Comparison of ENCODE assay signal across 22 cellular contexts in genomic region chr1:24850353-24850905, GRCh38.
DNase-seq lines count a peak whose midpoint lies in the region; ATAC-seq and TF ChIP-seq lines count a peak whose summit lies in the region.
"Had no signal": no experiment of that assay in that cellular context is flagged by ENCODE, and none has a peak within 500 bp of the region (broad histone marks: within the 10 kb centered on the region; RNA-seq: fewer than 3 reads in every experiment).

No MANE protein-coding gene starts in this region.

- no peaks in the 10 kb centered on the region for H3K36me3 ChIP-seq in naive thymus-derived CD4-positive, alpha-beta T cell (ENCODE audit: control insufficient read depth in 2 of 3, insufficient read depth in 3 of 3, low read length in 3 of 3)

- peaks cover 7 to 14% of the 10 kb centered on the region in 2 donors for H3K4me1 ChIP-seq in naive thymus-derived CD4-positive, alpha-beta T cell (ENCODE audit: control insufficient read depth in 2 of 2, insufficient read depth in 2 of 2, low read length in 2 of 2)

- no peaks in the 10 kb centered on the region for H3K9me3 Mint-ChIP-seq in mesothelial cell of epicardium
- no peaks in the 10 kb centered on the region for H3K9me3 Mint-ChIP-seq in naive thymus-derived CD4-positive, alpha-beta T cell
- H3K9me3 Mint-ChIP-seq: activated CD4-positive, alpha-beta T cell treated with anti-CD3 and anti-CD28 coated beads, Interleukin-2, amount 10 ng/mL, durations not matched to agents 24 days and 14 days; activated naive CD4-positive, alpha-beta T cell treated with anti-CD3 and anti-CD28 coated beads, Interleukin-2, amount 50 U/mL, for 72 hours; activated T-helper 1 cell treated with anti-CD3 and anti-CD28 coated beads, Interleukin-12 subunit alpha, Interleukin-12 subunit beta, Interleukin-2, Interleukin-4 antibody, amounts not matched to agents 30 ng/mL and 10 ng/mL and 1 ng/mL, durations not matched to agents 14 hours and 24 hours and 36 hours; CD8-positive, alpha-beta T cell had no signal

- H3K9me3 ChIP-seq in naive thymus-derived CD4-positive, alpha-beta T cell (ENCODE audit: control insufficient read depth in 2 of 3, low read length in 3 of 3): no peaks in the 10 kb centered on the region
- H3K9me3 ChIP-seq: SJSA1, upper lobe of left lung had no signal

- CTCF ChIA-PET in naive thymus-derived CD4-positive, alpha-beta T cell (lab: Charles Lee): interaction anchor here (0.6 to 6.4 kb wide), 8 partner anchors 21 to 250 kb away, joined by 3 to 68 read pairs (median 5); no protein-coding TSS in a partner anchor

- H3K36me3 Mint-ChIP-seq in mesothelial cell of epicardium: peaks cover 4% of the 10 kb centered on the region
- no peaks in the 10 kb centered on the region for H3K36me3 Mint-ChIP-seq in naive thymus-derived CD4-positive, alpha-beta T cell
- H3K36me3 Mint-ChIP-seq: activated naive CD4-positive, alpha-beta T cell treated with anti-CD3 and anti-CD28 coated beads, Interleukin-2, amount 50 U/mL, for 72 hours; CD8-positive, alpha-beta T cell had no signal

- peak; percentile 19 for DNase-seq in NCI-H82 (lab: John Stamatoyannopoulos, UW)
- DNase-seq in NCI-H82 treated with DMSO at 0.1 percent for 48 hours (lab: John Stamatoyannopoulos, UW; ENCODE audit: unreplicated experiment): no peak
- DNase-seq in fibroblast of pulmonary artery (ENCODE audit: low read depth): peak; percentile 74
- no peak for DNase-seq in mesothelial cell of epicardium (ENCODE audit: low spot score in 2 of 2, unreplicated experiment in 2 of 2)
- no peak for DNase-seq in H4 (ENCODE audit: low spot score)
- no peak for DNase-seq in naive thymus-derived CD4-positive, alpha-beta T cell
- DNase-seq: 8988T; effector CD4-positive, alpha-beta T cell; GOT3; kidney glomerular epithelial cell; mammary epithelial cell; NCI-H2171; stimulated activated CD4-positive, alpha-beta T cell treated with anti-CD3 and anti-CD28 coated beads, Interleukin-1b, Interleukin-23, amount 100 ng/mL, for 48 hours; upper lobe of left lung had no signal

- peaks cover 8% of the 10 kb centered on the region for H3K27me3 Mint-ChIP-seq in mesothelial cell of epicardium (ENCODE audit: low read depth)
- peaks cover 0 to 49% (median 0%) of the 10 kb centered on the region in 5 donors for H3K27me3 Mint-ChIP-seq in naive thymus-derived CD4-positive, alpha-beta T cell

- peaks cover 40% of the 10 kb centered on the region for H3K4me1 Mint-ChIP-seq in mesothelial cell of epicardium
- peaks cover 0 to 21% (median 11%) of the 10 kb centered on the region in 7 donors for H3K4me1 Mint-ChIP-seq in naive thymus-derived CD4-positive, alpha-beta T cell

- ATAC-seq in HG02571 (IDR thresholded peaks at IDR 0.05; ENCODE audit: unreplicated experiment): no peak
- no peak for ATAC-seq in naive thymus-derived CD4-positive, alpha-beta T cell
- ATAC-seq: activated naive CD4-positive, alpha-beta T cell treated with anti-CD3 and anti-CD28 coated beads, Interleukin-2, amount 50 U/mL, for 72 hours; CD8-positive, alpha-beta T cell had no signal

- H3K27ac ChIP-seq in VCaP: peak overlapping the region; percentile 5; the same call in 1 of the 2 replicates
- H3K27ac ChIP-seq in naive thymus-derived CD4-positive, alpha-beta T cell (ENCODE audit: low read depth, low read length): no peak overlapping the region
- H3K27ac ChIP-seq: SJSA1, skin epidermis, upper lobe of left lung had no signal

- no peak for TF ChIP-seq CTCF in VCaP (conservative IDR thresholded peaks at IDR 0.05)
- no peak for TF ChIP-seq CTCF in fibroblast of pulmonary artery (IDR thresholded peaks at IDR 0.05; ENCODE audit: low read length, missing control alignments)
- no peak for TF ChIP-seq CTCF in mesothelial cell of epicardium (IDR thresholded peaks at IDR 0.05; ENCODE audit: unreplicated experiment)

- no peak overlapping the region for H3K4me3 ChIP-seq in fibroblast of pulmonary artery (replicated peaks; ENCODE audit: low read depth, low read length)
- no peak overlapping the region for H3K4me3 ChIP-seq in naive thymus-derived CD4-positive, alpha-beta T cell (ENCODE audit: low read length)
- H3K4me3 ChIP-seq: SJSA1, skin epidermis, upper lobe of left lung had no signal

- peak overlapping the region; percentile 30 for H3K27ac Mint-ChIP-seq in mesothelial cell of epicardium
- H3K27ac Mint-ChIP-seq in naive thymus-derived CD4-positive, alpha-beta T cell: no peak overlapping the region
- H3K27ac Mint-ChIP-seq: activated CD4-positive, alpha-beta T cell treated with anti-CD3 and anti-CD28 coated beads, Interleukin-2, amount 10 ng/mL, durations not matched to agents 24 days and 14 days; activated naive CD4-positive, alpha-beta T cell treated with anti-CD3 and anti-CD28 coated beads, Interleukin-2, amount 50 U/mL, for 72 hours; activated T-helper 1 cell treated with anti-CD3 and anti-CD28 coated beads, Interleukin-12 subunit alpha, Interleukin-12 subunit beta, Interleukin-2, Interleukin-4 antibody, amounts not matched to agents 30 ng/mL and 10 ng/mL and 1 ng/mL, durations not matched to agents 14 hours and 24 hours and 36 hours; CD8-positive, alpha-beta T cell had no signal

- POLR2A ChIA-PET in naive thymus-derived CD4-positive, alpha-beta T cell (lab: Charles Lee): interaction anchor here (1.0 kb wide), 1 partner anchor 78 kb away, joined by 3 read pairs; no protein-coding TSS in a partner anchor

- no peak overlapping the region for H3K4me3 Mint-ChIP-seq in mesothelial cell of epicardium
- H3K4me3 Mint-ChIP-seq in naive thymus-derived CD4-positive, alpha-beta T cell: no peak overlapping the region
- H3K4me3 Mint-ChIP-seq: CD8-positive, alpha-beta T cell had no signal

- intact Hi-C loops in naive thymus-derived CD4-positive, alpha-beta T cell (cut with micrococcal nuclease): no loop called here

- no peaks in the 10 kb centered on the region for H3K27me3 ChIP-seq in naive thymus-derived CD4-positive, alpha-beta T cell (ENCODE audit: control insufficient read depth in 2 of 2, insufficient read depth in 2 of 2, low read length in 2 of 2)
- H3K27me3 ChIP-seq: SJSA1, upper lobe of left lung had no signal

Comparison
In these comparisons a context has a peak if more than half of its experiments do, and no peak if none do; other contexts are left out.
1. DNase-seq: peak in NCI-H82 (single experiment) and fibroblast of pulmonary artery (single experiment); none in NCI-H82 treated with DMSO at 0.1 percent for 48 hours (single experiment), mesothelial cell of epicardium (0 of 2), H4 (single experiment) and naive thymus-derived CD4-positive, alpha-beta T cell (0 of 9).